1 cellular context compared by ENCODE assay signal in genomic region chr7:33108931-33109757, GRCh38.
A peak's percentile ranks its signal among the peaks of the same experiment; 100 is the strongest.
TF ChIP-seq lines count a peak whose summit lies in the region.

A gene with protein sequence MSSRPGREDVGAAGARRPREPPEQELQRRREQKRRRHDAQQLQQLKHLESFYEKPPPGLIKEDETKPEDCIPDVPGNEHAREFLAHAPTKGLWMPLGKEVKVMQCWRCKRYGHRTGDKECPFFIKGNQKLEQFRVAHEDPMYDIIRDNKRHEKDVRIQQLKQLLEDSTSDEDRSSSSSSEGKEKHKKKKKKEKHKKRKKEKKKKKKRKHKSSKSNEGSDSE (minus strand): TSS chr7:33109404. CDS start chr7:33109372, 32 bp downstream.

TF ChIP-seq in HepG2, 621 proteins besides CTCF, POLR2A, EP300 and RAD21 (continued from another document):
- TF ChIP-seq ATF1 (CRISPR knock-in tag; IDR thresholded peaks at IDR 0.05) = no peak
- no peak for TF ChIP-seq ELF1 (CRISPR knock-in tag; IDR thresholded peaks at IDR 0.05)
- no peak for TF ChIP-seq ATF2 (CRISPR knock-in tag; IDR thresholded peaks at IDR 0.05)
- no peak; the same call in 1 of the 2 replicates for TF ChIP-seq ZIK1 (CRISPR knock-in tag; IDR thresholded peaks at IDR 0.05; ENCODE audit: borderline replicate concordance, low read depth)
- no peak for TF ChIP-seq ARID2 (CRISPR knock-in tag; IDR thresholded peaks at IDR 0.05; ENCODE audit: borderline replicate concordance)
- no peak for TF ChIP-seq NFE2L1 (CRISPR knock-in tag; IDR thresholded peaks at IDR 0.05; ENCODE audit: borderline replicate concordance)
- no peak for TF ChIP-seq ISX (CRISPR knock-in tag; conservative IDR thresholded peaks at IDR 0.05)
- TF ChIP-seq THRA (CRISPR knock-in tag; IDR thresholded peaks at IDR 0.05; ENCODE audit: borderline replicate concordance) = no peak
- no peak for TF ChIP-seq NFRKB (IDR thresholded peaks at IDR 0.05)
- TF ChIP-seq HDAC2 (CRISPR knock-in tag; IDR thresholded peaks at IDR 0.05) = peak; percentile 23; the same call in 1 of the 2 replicates
- TF ChIP-seq, protein P1, sequence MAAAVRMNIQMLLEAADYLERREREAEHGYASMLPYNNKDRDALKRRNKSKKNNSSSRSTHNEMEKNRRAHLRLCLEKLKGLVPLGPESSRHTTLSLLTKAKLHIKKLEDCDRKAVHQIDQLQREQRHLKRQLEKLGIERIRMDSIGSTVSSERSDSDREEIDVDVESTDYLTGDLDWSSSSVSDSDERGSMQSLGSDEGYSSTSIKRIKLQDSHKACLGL (CRISPR knock-in tag; IDR thresholded peaks at IDR 0.05) = no peak; the same call in 1 of the 2 replicates
- 0 out of 2 replicates have a peak, but pooled peaks have one; percentile 39 for TF ChIP-seq ZNF546 (CRISPR knock-in tag; conservative IDR thresholded peaks at IDR 0.05)
- TF ChIP-seq GFI1 (CRISPR knock-in tag; IDR thresholded peaks at IDR 0.05; ENCODE audit: borderline replicate concordance) = no peak
- TF ChIP-seq CBX5 (CRISPR knock-in tag; IDR thresholded peaks at IDR 0.05; ENCODE audit: borderline replicate concordance) = peak; percentile 73; the same call in 1 of the 2 replicates
- no peak for TF ChIP-seq ZNF337 (CRISPR knock-in tag; IDR thresholded peaks at IDR 0.05; ENCODE audit: borderline replicate concordance, low read depth)
- TF ChIP-seq XBP1 (CRISPR knock-in tag; IDR thresholded peaks at IDR 0.05) = no peak
- TF ChIP-seq ATF5 (CRISPR knock-in tag; IDR thresholded peaks at IDR 0.05; ENCODE audit: low read depth) = no peak
- TF ChIP-seq, protein P2, sequence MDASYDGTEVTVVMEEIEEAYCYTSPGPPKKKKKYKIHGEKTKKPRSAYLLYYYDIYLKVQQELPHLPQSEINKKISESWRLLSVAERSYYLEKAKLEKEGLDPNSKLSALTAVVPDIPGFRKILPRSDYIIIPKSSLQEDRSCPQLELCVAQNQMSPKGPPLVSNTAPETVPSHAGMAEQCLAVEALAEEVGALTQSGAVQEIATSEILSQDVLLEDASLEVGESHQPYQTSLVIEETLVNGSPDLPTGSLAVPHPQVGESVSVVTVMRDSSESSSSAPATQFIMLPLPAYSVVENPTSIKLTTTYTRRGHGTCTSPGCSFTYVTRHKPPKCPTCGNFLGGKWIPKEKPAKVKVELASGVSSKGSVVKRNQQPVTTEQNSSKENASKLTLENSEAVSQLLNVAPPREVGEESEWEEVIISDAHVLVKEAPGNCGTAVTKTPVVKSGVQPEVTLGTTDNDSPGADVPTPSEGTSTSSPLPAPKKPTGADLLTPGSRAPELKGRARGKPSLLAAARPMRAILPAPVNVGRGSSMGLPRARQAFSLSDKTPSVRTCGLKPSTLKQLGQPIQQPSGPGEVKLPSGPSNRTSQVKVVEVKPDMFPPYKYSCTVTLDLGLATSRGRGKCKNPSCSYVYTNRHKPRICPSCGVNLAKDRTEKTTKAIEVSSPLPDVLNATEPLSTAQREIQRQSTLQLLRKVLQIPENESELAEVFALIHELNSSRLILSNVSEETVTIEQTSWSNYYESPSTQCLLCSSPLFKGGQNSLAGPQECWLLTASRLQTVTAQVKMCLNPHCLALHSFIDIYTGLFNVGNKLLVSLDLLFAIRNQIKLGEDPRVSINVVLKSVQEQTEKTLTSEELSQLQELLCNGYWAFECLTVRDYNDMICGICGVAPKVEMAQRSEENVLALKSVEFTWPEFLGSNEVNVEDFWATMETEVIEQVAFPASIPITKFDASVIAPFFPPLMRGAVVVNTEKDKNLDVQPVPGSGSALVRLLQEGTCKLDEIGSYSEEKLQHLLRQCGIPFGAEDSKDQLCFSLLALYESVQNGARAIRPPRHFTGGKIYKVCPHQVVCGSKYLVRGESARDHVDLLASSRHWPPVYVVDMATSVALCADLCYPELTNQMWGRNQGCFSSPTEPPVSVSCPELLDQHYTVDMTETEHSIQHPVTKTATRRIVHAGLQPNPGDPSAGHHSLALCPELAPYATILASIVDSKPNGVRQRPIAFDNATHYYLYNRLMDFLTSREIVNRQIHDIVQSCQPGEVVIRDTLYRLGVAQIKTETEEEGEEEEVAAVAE (CRISPR knock-in tag; IDR thresholded peaks at IDR 0.05; ENCODE audit: borderline replicate concordance) = no peak
- TF ChIP-seq ZNF891 (CRISPR knock-in tag; IDR thresholded peaks at IDR 0.05) = no peak
- TF ChIP-seq, protein P3, sequence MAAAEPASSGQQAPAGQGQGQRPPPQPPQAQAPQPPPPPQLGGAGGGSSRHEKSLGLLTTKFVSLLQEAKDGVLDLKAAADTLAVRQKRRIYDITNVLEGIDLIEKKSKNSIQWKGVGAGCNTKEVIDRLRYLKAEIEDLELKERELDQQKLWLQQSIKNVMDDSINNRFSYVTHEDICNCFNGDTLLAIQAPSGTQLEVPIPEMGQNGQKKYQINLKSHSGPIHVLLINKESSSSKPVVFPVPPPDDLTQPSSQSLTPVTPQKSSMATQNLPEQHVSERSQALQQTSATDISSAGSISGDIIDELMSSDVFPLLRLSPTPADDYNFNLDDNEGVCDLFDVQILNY (CRISPR knock-in tag; conservative IDR thresholded peaks at IDR 0.05) = no peak
- no peak for TF ChIP-seq ZNF784 (CRISPR knock-in tag; IDR thresholded peaks at IDR 0.05; ENCODE audit: borderline replicate concordance)
- TF ChIP-seq ZNF251 (CRISPR knock-in tag; IDR thresholded peaks at IDR 0.05) = no peak
- TF ChIP-seq ZNF883 (CRISPR knock-in tag; IDR thresholded peaks at IDR 0.05; ENCODE audit: not compliant biosample characterization) = no peak
- TF ChIP-seq ZNF24 (IDR thresholded peaks at IDR 0.05) = no peak
- TF ChIP-seq GABPA (IDR thresholded peaks at IDR 0.05; ENCODE audit: low read depth, low read length) = peak; percentile 82
- TF ChIP-seq GABPA (CRISPR knock-in tag; IDR thresholded peaks at IDR 0.05; ENCODE audit: low read depth) = peak; percentile 67
- TF ChIP-seq ZNF761 (CRISPR knock-in tag; conservative IDR thresholded peaks at IDR 0.05) = no peak
- peak; percentile 26; the same call in 1 of the 2 replicates for TF ChIP-seq CBFB (CRISPR knock-in tag; IDR thresholded peaks at IDR 0.05)
- peak; percentile 34; the same call in 1 of the 2 replicates for TF ChIP-seq BORCS8-MEF2B (CRISPR knock-in tag; IDR thresholded peaks at IDR 0.05)
- TF ChIP-seq ZNF329 (CRISPR knock-in tag; IDR thresholded peaks at IDR 0.05; ENCODE audit: low read depth) = no peak
- 0 out of 2 replicates have a peak, but pooled peaks have one; percentile 49 for TF ChIP-seq ZBTB7B (CRISPR knock-in tag; IDR thresholded peaks at IDR 0.05)
- no peak for TF ChIP-seq CEBPG (CRISPR knock-in tag; IDR thresholded peaks at IDR 0.05)
- no peak for TF ChIP-seq CBX1 (IDR thresholded peaks at IDR 0.05; ENCODE audit: low read depth)
